In the genomic region with DNA sequence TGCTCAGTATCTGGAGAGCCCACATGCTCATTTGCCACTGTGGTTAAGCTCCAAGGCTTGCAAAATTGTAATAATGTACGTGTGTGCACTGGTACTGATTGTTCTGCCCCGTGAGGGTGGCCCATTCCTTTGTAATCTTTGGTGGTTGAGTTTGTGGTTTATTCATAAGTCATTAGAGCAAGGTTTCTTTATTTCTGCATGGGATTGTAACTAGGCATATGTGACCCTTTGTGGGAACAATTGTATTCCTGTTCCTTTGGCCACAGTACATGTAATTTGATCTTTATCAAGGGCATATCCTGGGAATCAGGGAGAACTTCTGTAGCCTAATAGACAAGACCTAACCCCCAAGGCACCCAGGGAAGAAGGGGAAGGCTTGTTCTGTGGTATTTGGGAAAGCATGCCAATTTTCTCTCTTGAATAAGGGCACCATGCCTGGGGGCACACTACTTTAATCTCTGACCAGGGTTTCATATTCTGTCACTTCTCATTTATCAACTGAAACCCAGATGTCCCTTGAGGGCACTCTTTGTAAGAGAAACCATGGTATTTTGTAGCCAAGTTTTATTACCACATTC, we compare ENCODE assay signal across 14 cellular contexts.
DNase-seq lines count a peak whose midpoint lies in the region; ATAC-seq, FAIRE-seq and TF ChIP-seq lines count a peak whose summit lies in the region.
"Had no signal": no experiment of that assay in that cellular context is flagged by ENCODE, and none has a peak within 500 bp of the region (broad histone marks: within the 10 kb centered on the region; RNA-seq: fewer than 3 reads in every experiment).

No MANE protein-coding gene starts in this region.

- H3K9me1 ChIP-seq in keratinocyte (ENCODE audit: control insufficient read depth, extremely low read depth, insufficient read depth, low read length), result no peaks in the 10 kb centered on the region

- ATAC-seq in HG02981 (IDR thresholded peaks at IDR 0.05; ENCODE audit: unreplicated experiment), result peak; percentile 61
- no peak for ATAC-seq in GM19023 (IDR thresholded peaks at IDR 0.05; ENCODE audit: unreplicated experiment)
- no peak for ATAC-seq in left lung
- no peak for ATAC-seq in left lobe of liver
- ATAC-seq: activated CD8-positive, alpha-beta T cell treated with anti-CD3 and anti-CD28 coated beads, Interleukin-2, amount 10 ng/mL, durations not matched to agents 7 days and 5 days; activated naive CD4-positive, alpha-beta T cell treated with anti-CD3 and anti-CD28 coated beads, Interleukin-2, amount 50 U/mL, for 72 hours; naive thymus-derived CD8-positive, alpha-beta T cell had no signal

- dilution Hi-C loops in keratinocyte (cut with MboI; ENCODE audit: extremely low pct_ligation_motif_present, low sequenced_read_pairs), result no loop called here

- WGBS in adrenal gland, 4 donors, result 65 to 80% (median 72%) methylated on average over 2 of the region's 2 CpGs

- H3K79me2 ChIP-seq in keratinocyte (ENCODE audit: control insufficient read depth, insufficient read depth, low read length), result no peaks in the 10 kb centered on the region

- H3K4me3 ChIP-seq in adipocyte (ENCODE audit: low read length) (no peak overlapping the region), keratinocyte (ENCODE audit: control insufficient read depth in 2 of 3, extremely low read depth in 1 of 3, insufficient read depth in 2 of 3, low read depth in 1 of 3, low read length in 3 of 3) (no peak overlapping the region), left lung (no peak overlapping the region), adrenal gland (no peak overlapping the region)

- peaks cover 15% of the 10 kb centered on the region for H3K4me1 ChIP-seq in adipocyte (ENCODE audit: control insufficient read depth, insufficient read depth, low read length)
- H3K4me1 ChIP-seq in keratinocyte (ENCODE audit: control insufficient read depth, extremely low read depth, insufficient read depth, low read length), result peaks cover 7% of the 10 kb centered on the region
- H3K4me1 ChIP-seq in left lung, result no peaks in the 10 kb centered on the region
- no peaks in the 10 kb centered on the region for H3K4me1 ChIP-seq in adrenal gland (replicated peaks in 1 of 2)

- TF ChIP-seq CTCF in AG09319 (IDR thresholded peaks at IDR 0.05; ENCODE audit: low read depth, low read length) (no peak), keratinocyte (optimal IDR thresholded peaks at IDR 0.05 in 1 of 3, IDR thresholded peaks at IDR 0.05 in 1 of 3, conservative IDR thresholded peaks at IDR 0.05 in 1 of 3; ENCODE audit: extremely low read depth in 1 of 3, insufficient read depth in 2 of 3, low read length in 3 of 3) (no peak), left lung (IDR thresholded peaks at IDR 0.05) (no peak), adrenal gland (IDR thresholded peaks at IDR 0.05) (no peak)

- H3K9me3 ChIP-seq in adipocyte (ENCODE audit: control insufficient read depth, low read length) (no peaks in the 10 kb centered on the region), keratinocyte (ENCODE audit: control insufficient read depth, low read depth, low read length) (no peaks in the 10 kb centered on the region), left lung (no peaks in the 10 kb centered on the region), adrenal gland (replicated peaks in 1 of 3) (no peaks in the 10 kb centered on the region)

- TF ChIP-seq POLR2A in adrenal gland (IDR thresholded peaks at IDR 0.05), result no peak

- H3K27me3 ChIP-seq in adipocyte (replicated peaks; ENCODE audit: control insufficient read depth, insufficient read depth, low read length) (no peaks in the 10 kb centered on the region), keratinocyte (ENCODE audit: control insufficient read depth, extremely low read depth, insufficient read depth, low read length) (no peaks in the 10 kb centered on the region), left lung (no peaks in the 10 kb centered on the region), adrenal gland (no peaks in the 10 kb centered on the region)

- peak; percentile 72 for DNase-seq in AG09319 (ENCODE audit: extremely low read depth, low read depth)
- peak; percentile 92 for DNase-seq in adipocyte (ENCODE audit: low read depth)
- DNase-seq in keratinocyte (ENCODE audit: low read depth, low spot score), result no peak
- DNase-seq in left lung, result no peak
- DNase-seq in adrenal gland, result no peak
- no peak for DNase-seq in left lobe of liver (ENCODE audit: low spot score)
- DNase-seq: activated CD8-positive, alpha-beta T cell treated with anti-CD3 and anti-CD28 coated beads, Interleukin-2, amount 10 ng/mL, durations not matched to agents 7 days and 5 days; H9; naive thymus-derived CD8-positive, alpha-beta T cell; NCI-H510A; stimulated activated CD4-positive, alpha-beta T cell treated with anti-CD3 and anti-CD28 coated beads, Interleukin-15, amount 100 ng/mL, for 24 hours had no signal

- intact Hi-C loops in left lung (cut with DNase I), result no loop called here
- intact Hi-C loops in adrenal gland (cut with DNase I), result no loop called here

- H4K20me1 ChIP-seq in keratinocyte (ENCODE audit: control insufficient read depth, extremely low read depth, insufficient read depth, low read length), result no peaks in the 10 kb centered on the region

- no peak overlapping the region for H2AFZ ChIP-seq in keratinocyte (ENCODE audit: control insufficient read depth, low read length)

- no peak overlapping the region for H3K9ac ChIP-seq in adipocyte (ENCODE audit: low read length)
- H3K9ac ChIP-seq in keratinocyte (ENCODE audit: control insufficient read depth, extremely low read depth, insufficient read depth, low read length), result no peak overlapping the region

- FAIRE-seq in keratinocyte (lab: Jason Lieb, UNC), result peak; percentile 39

- H3K36me3 ChIP-seq in adipocyte (ENCODE audit: control insufficient read depth, insufficient read depth, low read length, severe bottlenecking) (peaks cover 93% of the 10 kb centered on the region), keratinocyte (ENCODE audit: control insufficient read depth in 2 of 2, extremely low read depth in 1 of 2, insufficient read depth in 2 of 2, low read length in 2 of 2) (no peaks in the 10 kb centered on the region), left lung (no peaks in the 10 kb centered on the region), adrenal gland (replicated peaks in 1 of 2) (no peaks in the 10 kb centered on the region)

- no peak overlapping the region for H3K27ac ChIP-seq in keratinocyte (ENCODE audit: control insufficient read depth, insufficient read depth, low read length)
- H3K27ac ChIP-seq in left lung, result no peak overlapping the region
- H3K27ac ChIP-seq in adrenal gland, result no peak overlapping the region

- no peak overlapping the region for H3K4me2 ChIP-seq in keratinocyte (ENCODE audit: control insufficient read depth, extremely low read depth, insufficient read depth, low read depth, low read length)

Comparison
In these comparisons a context has a peak if more than half of its experiments do, and no peak if none do; other contexts are left out.
1. DNase-seq: peak in AG09319 (single experiment) and adipocyte (single experiment); none in keratinocyte (single experiment), left lung (0 of 2), adrenal gland (0 of 7) and left lobe of liver (single experiment).